Comparison of ENCODE assay signal across 10 cellular contexts in genomic region chr11:96311120-96311568, GRCh38. TPM values are rescaled to one million over a fixed set of nuclear protein-coding genes. Genes with fewer than 3 reads are reported as not detected.
DNase-seq lines count a peak whose midpoint lies in the region; ATAC-seq and TF ChIP-seq lines count a peak whose summit lies in the region.
"Had no signal": no experiment of that assay in that cellular context is flagged by ENCODE, and none has a peak within 500 bp of the region (broad histone marks: within the 10 kb centered on the region; RNA-seq: fewer than 3 reads in every experiment).

No MANE protein-coding gene starts in this region.

- H3K4me3 ChIP-seq in fibroblast of villous mesenchyme (ENCODE audit: low read depth, low read length): no peak overlapping the region
- no peak overlapping the region for H3K4me3 ChIP-seq in suprapubic skin
- H3K4me3 ChIP-seq in HAP-1: no peak overlapping the region

- peaks cover 88 to 93% (median 90%) of the 10 kb centered on the region in 3 donors for H3K4me1 Mint-ChIP-seq in T-cell

- H3K27me3 ChIP-seq in suprapubic skin: no peaks in the 10 kb centered on the region
- H3K27me3 ChIP-seq in HAP-1 (ENCODE audit: low read depth): no peaks in the 10 kb centered on the region

- H3K36me3 Mint-ChIP-seq in T-cell: peaks cover 25% of the 10 kb centered on the region
- H3K36me3 Mint-ChIP-seq: WTC11 had no signal

- H3K27ac ChIP-seq in suprapubic skin: peak overlapping the region; percentile 29

- H3K27ac Mint-ChIP-seq in T-cell: peak overlapping the region; percentile 75 to 81
- H3K27ac Mint-ChIP-seq: activated naive CD8-positive, alpha-beta T cell treated with anti-CD3 and anti-CD28 coated beads, Interleukin-2, amount 10 ng/mL, durations not matched to agents 7 days and 5 days; WTC11 had no signal

- peak; percentile 66 for DNase-seq in H4 (ENCODE audit: low spot score)
- DNase-seq in T-cell: no peak
- peak; percentile 54 for DNase-seq in fibroblast of villous mesenchyme (ENCODE audit: low read depth)
- no peak for DNase-seq in suprapubic skin (ENCODE audit: low spot score in 2 of 2)
- DNase-seq in HAP-1 (ENCODE audit: low spot score in 2 of 2): no peak
- DNase-seq in NCI-H146 treated with DMSO at 0.1 percent for 48 hours (lab: John Stamatoyannopoulos, UW; ENCODE audit: unreplicated experiment): no peak
- no peak for DNase-seq in activated T-cell treated with anti-CD3 and anti-CD28 coated beads, Interleukin-2, amount 50 U/mL, for 1 hour
- DNase-seq: activated naive CD8-positive, alpha-beta T cell treated with anti-CD3 and anti-CD28 coated beads, Interleukin-2, amount 10 ng/mL, durations not matched to agents 7 days and 5 days had no signal

- POLR2A ChIA-PET in T-cell (lab: Charles Lee): interaction anchor here (0.5 to 0.7 kb wide), 3 partner anchors 11 to 34 kb away, joined by 3 to 5 read pairs (median 4); no protein-coding TSS in a partner anchor

- CTCF ChIA-PET in T-cell (lab: Charles Lee): interaction anchor here in 1 of 2 donors (2.7 kb wide), 1 partner anchor 32 kb away, joined by 13 read pairs; the partner anchor contains the start of gene MAML2

- no peak for TF ChIP-seq EP300 in suprapubic skin (IDR thresholded peaks at IDR 0.05)

- H3K27me3 Mint-ChIP-seq in T-cell: no peaks in the 10 kb centered on the region
- H3K27me3 Mint-ChIP-seq: activated naive CD8-positive, alpha-beta T cell treated with anti-CD3 and anti-CD28 coated beads, Interleukin-2, amount 10 ng/mL, durations not matched to agents 7 days and 5 days had no signal

- H3K36me3 ChIP-seq in suprapubic skin (no peaks in the 10 kb centered on the region), HAP-1 (replicated peaks) (no peaks in the 10 kb centered on the region)

- H3K4me1 ChIP-seq in suprapubic skin (peaks cover 79% of the 10 kb centered on the region), HAP-1 (peaks cover 46% of the 10 kb centered on the region)

- no peak for TF ChIP-seq POLR2A in suprapubic skin (IDR thresholded peaks at IDR 0.05)

- ATAC-seq in T-cell (replicated peaks in 1 of 4): no peak
- ATAC-seq: WTC11 had no signal

- H3K9me3 Mint-ChIP-seq in T-cell: no peaks in the 10 kb centered on the region
- H3K9me3 Mint-ChIP-seq: activated naive CD8-positive, alpha-beta T cell treated with anti-CD3 and anti-CD28 coated beads, Interleukin-2, amount 10 ng/mL, durations not matched to agents 7 days and 5 days; neural crest cell; WTC11 had no signal

- WGBS in suprapubic skin: 43% methylated on average over 2 of the region's 2 CpGs

- in situ Hi-C loops in HAP-1 (cut with MboI; ENCODE audit: low sequenced_read_pairs): no loop called here

- no peak overlapping the region for H3K4me3 Mint-ChIP-seq in T-cell
- H3K4me3 Mint-ChIP-seq: activated naive CD8-positive, alpha-beta T cell treated with anti-CD3 and anti-CD28 coated beads, Interleukin-2, amount 10 ng/mL, durations not matched to agents 7 days and 5 days; neural crest cell; WTC11 had no signal

- TF ChIP-seq CTCF in fibroblast of villous mesenchyme (IDR thresholded peaks at IDR 0.05; ENCODE audit: insufficient read depth, low read depth, low read length): no peak
- no peak for TF ChIP-seq CTCF in suprapubic skin (IDR thresholded peaks at IDR 0.05)

- H3K9me3 ChIP-seq in suprapubic skin: no peaks in the 10 kb centered on the region
- no peaks in the 10 kb centered on the region for H3K9me3 ChIP-seq in HAP-1

RNA-seq across cellular contexts. Expression of gene MAML2, which starts 31.9 kb away (rescaled TPM):
- 2.3 and 4.3 TPM in 2 replicates for total RNA-seq in H4 (2014; rRNA removed; shearing (Covaris generic))
- 10 to 100 TPM; 30.4 to 66.7 (median 35.1) TPM for total RNA-seq in T-cell
- total RNA-seq in fibroblast of villous mesenchyme: 16.8 and 30.7 TPM in 2 replicates
- total RNA-seq in suprapubic skin: 10 to 100 TPM; 24.9 to 44.4 (median 30.9) TPM

Comparison
In these comparisons a context has a peak if more than half of its experiments do, and no peak if none do; other contexts are left out.
1. DNase-seq: peak in H4 (single experiment) and fibroblast of villous mesenchyme (single experiment); none in T-cell (0 of 34), suprapubic skin (0 of 2), HAP-1 (0 of 2), NCI-H146 treated with DMSO at 0.1 percent for 48 hours (single experiment) and activated T-cell treated with anti-CD3 and anti-CD28 coated beads, Interleukin-2, amount 50 U/mL, for 1 hour (single experiment).